ENCODE assay signal across 26 cellular contexts in genomic region chr5:90263102-90263501, GRCh38.
"Had no signal": no experiment of that assay in that cellular context is flagged by ENCODE, and none has a peak within 500 bp of the region (broad histone marks: within the 10 kb centered on the region; RNA-seq: fewer than 3 reads in every experiment).

No MANE protein-coding gene starts in this region.

- ATAC-seq: activated CD8-positive, alpha-beta memory T cell treated with anti-CD3 and anti-CD28 coated beads, Interleukin-2, amount 10 ng/mL, durations not matched to agents 7 days and 5 days; activated naive CD4-positive, alpha-beta T cell treated with anti-CD3 and anti-CD28 coated beads, Interleukin-2, amount 50 U/mL, for 72 hours; activated naive CD8-positive, alpha-beta T cell treated with anti-CD3 and anti-CD28 coated beads, Interleukin-2, amount 50 U/mL, for 24 hours; body of pancreas; SK-N-SH treated with all-trans-retinoic acid at 6 μM for 48 hours; WTC11 had no signal

- H3K9me3 ChIP-seq: ascending aorta, body of pancreas, SJSA1 had no signal

- H3K27me3 ChIP-seq: ascending aorta, body of pancreas, SJSA1 had no signal

- H3K4me1 ChIP-seq: body of pancreas had no signal

- H3K36me3 ChIP-seq: ascending aorta, SJSA1 had no signal

- H3K27ac ChIP-seq: body of pancreas, SJSA1 had no signal

- DNase-seq: activated CD4-positive, alpha-beta T cell treated with anti-CD3 and anti-CD28 coated beads for 1 hour; activated CD4-positive, alpha-beta T cell treated with anti-CD3 and anti-CD28 coated beads, Interleukin-2, amount 10 ng/mL, durations not matched to agents 24 days and 14 days; activated CD4-positive, alpha-beta T cell treated with anti-CD3 and anti-CD28 coated beads, Interleukin-2, amount 50 U/mL, for 48 hours; activated CD8-positive, alpha-beta memory T cell treated with anti-CD3 and anti-CD28 coated beads, Interleukin-2, amount 10 ng/mL, durations not matched to agents 7 days and 5 days; activated effector memory CD4-positive, alpha-beta T cell treated with Interleukin-2 at 50 U/mL for 16 hours; activated naive CD4-positive, alpha-beta T cell; activated naive CD8-positive, alpha-beta T cell treated with anti-CD3 and anti-CD28 coated beads, Interleukin-2, amount 50 U/mL, for 24 hours; activated T-cell treated with anti-CD3 and anti-CD28 coated beads, Interleukin-2, amount 50 U/mL, for 24 hours; amniotic stem cell; body of pancreas; KG1; NCI-H1092 treated with DMSO at 0.1 percent for 48 hours; NCI-H1417 treated with DMSO at 0.1 percent for 48 hours; NCI-H1694; NCI-H2029 treated with DMSO at 0.1 percent for 48 hours; NCI-H345; NCI-H510A; NCI-H69; SHP77; SW 1271 had no signal

- FAIRE-seq: RCC 7860 had no signal

- H3K4me3 ChIP-seq: ascending aorta, body of pancreas, SJSA1 had no signal
